8 cellular contexts compared by ENCODE assay signal in the genomic region with DNA sequence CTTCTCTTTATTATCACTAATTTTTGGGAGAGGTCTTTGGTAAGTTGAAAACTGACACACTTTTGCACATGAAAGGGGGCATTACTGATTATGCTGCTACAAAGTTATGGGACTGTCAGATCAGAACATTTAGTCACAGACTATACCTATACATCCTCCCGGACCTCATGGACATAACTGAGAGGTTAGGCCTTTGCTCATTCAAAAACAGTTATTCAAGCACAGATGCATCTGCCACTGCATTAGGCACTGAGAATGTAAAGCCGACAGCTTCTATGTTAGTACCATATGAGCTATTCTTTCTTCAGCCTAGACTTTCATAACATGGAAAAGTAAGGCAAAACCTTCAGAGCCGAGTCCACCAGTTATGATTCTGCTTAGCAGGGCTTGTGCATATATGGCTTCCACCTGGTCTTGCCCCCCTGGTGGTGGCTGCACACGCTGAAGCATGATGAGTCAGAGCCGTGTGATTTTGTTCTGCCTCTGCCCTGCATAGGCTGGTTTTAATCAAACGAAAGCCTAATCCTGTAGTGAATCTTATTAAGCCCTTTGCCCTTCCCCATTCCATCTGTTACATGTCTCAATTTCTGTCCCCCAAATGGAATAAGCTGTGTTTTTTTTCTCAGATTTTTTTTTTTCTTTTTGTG. TPM values are rescaled to one million over a fixed set of nuclear protein-coding genes. Genes with fewer than 3 reads are reported as not detected.
DNase-seq lines count a peak whose midpoint lies in the region; ATAC-seq and TF ChIP-seq lines count a peak whose summit lies in the region.
"Had no signal": no experiment of that assay in that cellular context is flagged by ENCODE, and none has a peak within 500 bp of the region (broad histone marks: within the 10 kb centered on the region; RNA-seq: fewer than 3 reads in every experiment).

No MANE protein-coding gene starts in this region.

- H3K36me3 ChIP-seq in Loucy (ENCODE audit: insufficient read depth, low read length) (no peaks in the 10 kb centered on the region), heart right ventricle (no peaks in the 10 kb centered on the region), smooth muscle cell (ENCODE audit: low read depth) (no peaks in the 10 kb centered on the region)

- no peaks in the 10 kb centered on the region for H3K79me2 ChIP-seq in Loucy (ENCODE audit: insufficient read depth, low read length)
- no peaks in the 10 kb centered on the region for H3K79me2 ChIP-seq in smooth muscle cell (ENCODE audit: low read depth)

- DNase-seq in heart right ventricle (peak; percentile 17 to 30), smooth muscle cell (lab: John Stamatoyannopoulos, UW; ENCODE audit: unreplicated experiment) (no peak), NK-92 (lab: John Stamatoyannopoulos, UW; ENCODE audit: unreplicated experiment) (no peak)
- no peak for DNase-seq in stimulated activated CD4-positive, alpha-beta T cell treated with anti-CD3 and anti-CD28 coated beads, Interleukin-4, amount 100 ng/mL, for 24 hours

- H3K9ac ChIP-seq in Loucy (ENCODE audit: low read depth, low read length, poor library complexity, severe bottlenecking) (no peak overlapping the region), smooth muscle cell (ENCODE audit: low read depth) (no peak overlapping the region)

- H2AFZ ChIP-seq in Loucy (ENCODE audit: low read length), result peak overlapping the region; percentile 42; the same call in 1 of the 2 replicates
- H2AFZ ChIP-seq in smooth muscle cell (ENCODE audit: low read depth), result no peak overlapping the region

- no peak overlapping the region for H3K4me3 ChIP-seq in Loucy (ENCODE audit: low read length, poor library complexity, severe bottlenecking)
- H3K4me3 ChIP-seq in WI38 (ENCODE audit: low read depth, low read length), result no peak overlapping the region
- no peak overlapping the region for H3K4me3 ChIP-seq in heart right ventricle
- no peak overlapping the region for H3K4me3 ChIP-seq in smooth muscle cell

- H3K4me1 ChIP-seq in Loucy (ENCODE audit: insufficient read depth, low read length, poor library complexity, severe bottlenecking) (no peaks in the 10 kb centered on the region), heart right ventricle (peaks cover 0 to 45% (median 10%) of the 10 kb centered on the region in 9 donors), smooth muscle cell (ENCODE audit: low read depth) (peaks cover 11% of the 10 kb centered on the region)

- ATAC-seq in heart right ventricle, result peak; percentile 65 to 91 (median 90)

- intact Hi-C loops in heart right ventricle (cut with DNase I), result no loop called here

- H3K27ac ChIP-seq in heart right ventricle, result peak overlapping the region in 8 of 10 donors; percentile 32 to 79 (median 72)
- H3K27ac ChIP-seq in smooth muscle cell (ENCODE audit: low read depth), result peak overlapping the region; percentile 66

- H3K9me2 ChIP-seq in Loucy (replicated peaks; ENCODE audit: low read depth, low read length), result no peaks in the 10 kb centered on the region

- TF ChIP-seq CTCF in GM12874 (IDR thresholded peaks at IDR 0.05; ENCODE audit: insufficient read depth, low read depth, low read length), result peak; percentile 24; the same call in 1 of the 2 replicates
- TF ChIP-seq CTCF in Loucy (conservative IDR thresholded peaks at IDR 0.05; ENCODE audit: low read length), result peak; percentile 64
- TF ChIP-seq CTCF in WI38 (IDR thresholded peaks at IDR 0.05; ENCODE audit: low read depth, low read length), result peak; percentile 43; the same call in 1 of the 2 replicates
- TF ChIP-seq CTCF in heart right ventricle (IDR thresholded peaks at IDR 0.05), result peak in 8 of 9 donors; percentile 8 to 43 (median 26)
- peak; percentile 48 for TF ChIP-seq CTCF in smooth muscle cell (IDR thresholded peaks at IDR 0.05; ENCODE audit: borderline replicate concordance, insufficient read depth, poor library complexity, severe bottlenecking)

- H3K4me2 ChIP-seq in Loucy (ENCODE audit: low read depth, low read length, poor library complexity, severe bottlenecking) (no peak overlapping the region), smooth muscle cell (peak overlapping the region; percentile 60)

- 51 to 52% methylated on average over 6 of the region's 6 CpGs for WGBS in heart right ventricle, 2 donors
- 47% methylated on average over 6 of the region's 6 CpGs for WGBS in smooth muscle cell (ENCODE audit: low lambda C conversion rate)

- H4K20me1 ChIP-seq in Loucy (ENCODE audit: insufficient read depth, low read length, poor library complexity, severe bottlenecking) (no peaks in the 10 kb centered on the region), smooth muscle cell (ENCODE audit: low read depth) (no peaks in the 10 kb centered on the region)

- H3K27me3 ChIP-seq in Loucy (ENCODE audit: insufficient read depth, low read length, poor library complexity, severe bottlenecking), result no peaks in the 10 kb centered on the region
- no peaks in the 10 kb centered on the region for H3K27me3 ChIP-seq in heart right ventricle
- H3K27me3 ChIP-seq in smooth muscle cell (ENCODE audit: low read depth), result no peaks in the 10 kb centered on the region

- H3K9me3 ChIP-seq in Loucy (ENCODE audit: insufficient read depth, low read depth, low read length) (no peaks in the 10 kb centered on the region), heart right ventricle (no peaks in the 10 kb centered on the region), smooth muscle cell (replicated peaks; ENCODE audit: low read depth) (no peaks in the 10 kb centered on the region)

- H3F3A ChIP-seq in Loucy (ENCODE audit: low read depth) (no peaks in the 10 kb centered on the region), smooth muscle cell (ENCODE audit: low read depth) (peaks cover 9% of the 10 kb centered on the region)

RNA-seq across cellular contexts. Expression of a gene that starts 21.8 kb away (rescaled TPM):
- total RNA-seq in heart right ventricle (not detected), smooth muscle cell (not detected in 2 replicates)
- polyA plus RNA-seq in heart right ventricle (not detected), smooth muscle cell (not detected in 2 replicates)
- total RNA-seq: pulmonary artery endothelial cell had no signal

RNA-seq across cellular contexts. Expression of a gene that starts 23.0 kb away (rescaled TPM):
- total RNA-seq in heart right ventricle, result not detected
- not detected for polyA plus RNA-seq in heart right ventricle
- not detected in 2 replicates for total RNA-seq in smooth muscle cell
- not detected in 2 replicates for polyA plus RNA-seq in smooth muscle cell
- total RNA-seq: pulmonary artery endothelial cell had no signal

Comparison
In these comparisons a context has a peak if more than half of its experiments do, and no peak if none do; other contexts are left out.
1. DNase-seq: peak in heart right ventricle (2 of 2); none in smooth muscle cell (single experiment), NK-92 (single experiment) and stimulated activated CD4-positive, alpha-beta T cell treated with anti-CD3 and anti-CD28 coated beads, Interleukin-4, amount 100 ng/mL, for 24 hours (single experiment).
2. Peak in every context shown above with its lines, with median percentiles within 50 percentile points of each other: CTCF ChIP-seq.